In genomic region chr20:45359406-45360148, GRCh38 we compare ENCODE assay signal across 1 cellular context.
TF ChIP-seq lines count a peak whose summit lies in the region.

No MANE protein-coding gene starts in this region.

TF ChIP-seq in HepG2, 621 proteins besides CTCF, POLR2A, EP300 and RAD21 (continued from another document and continues in another):
- TF ChIP-seq MAX (IDR thresholded peaks at IDR 0.05) (peak; percentile 22; the same call in 1 of the 2 replicates), AFF4 (CRISPR knock-in tag; IDR thresholded peaks at IDR 0.05) (no peak), PBX2 (CRISPR knock-in tag; IDR thresholded peaks at IDR 0.05) (no peak), ZNF281 (CRISPR knock-in tag; IDR thresholded peaks at IDR 0.05; ENCODE audit: borderline replicate concordance) (no peak), ZZZ3 (CRISPR knock-in tag; IDR thresholded peaks at IDR 0.05; ENCODE audit: borderline replicate concordance) (no peak), SYNCRIP (IDR thresholded peaks at IDR 0.05; ENCODE audit: insufficient read depth, low read depth, low read length) (no peak), ZNF263 (CRISPR knock-in tag; IDR thresholded peaks at IDR 0.05) (no peak; the same call in 1 of the 2 replicates), ZNF318 (CRISPR knock-in tag; IDR thresholded peaks at IDR 0.05) (no peak), E2F1 (CRISPR knock-in tag; IDR thresholded peaks at IDR 0.05) (0 out of 2 replicates have a peak, but pooled peaks have one; percentile 64), ZBTB39 (CRISPR knock-in tag; IDR thresholded peaks at IDR 0.05) (no peak), REXO4 (CRISPR knock-in tag; IDR thresholded peaks at IDR 0.05; ENCODE audit: borderline replicate concordance) (no peak), THAP11 (CRISPR knock-in tag; IDR thresholded peaks at IDR 0.05) (no peak), MAZ (IDR thresholded peaks at IDR 0.05; ENCODE audit: borderline replicate concordance, low read depth, low read length) (no peak; the same call in 1 of the 2 replicates), MAZ (CRISPR knock-in tag; IDR thresholded peaks at IDR 0.05; ENCODE audit: low read depth) (no peak), ZNF670 (CRISPR knock-in tag; IDR thresholded peaks at IDR 0.05; ENCODE audit: borderline replicate concordance) (peak; percentile 85; the same call in 1 of the 2 replicates), NR2F1 (CRISPR knock-in tag; IDR thresholded peaks at IDR 0.05) (no peak; a peak in 1 of 4 replicates), ONECUT2 (CRISPR knock-in tag; IDR thresholded peaks at IDR 0.05) (no peak), DR1 (CRISPR knock-in tag; IDR thresholded peaks at IDR 0.05) (no peak), PREB (CRISPR knock-in tag; IDR thresholded peaks at IDR 0.05) (no peak), ZNF446 (CRISPR knock-in tag; IDR thresholded peaks at IDR 0.05) (no peak), FOXJ3 (CRISPR knock-in tag; IDR thresholded peaks at IDR 0.05; ENCODE audit: borderline replicate concordance) (0 out of 2 replicates have a peak, but pooled peaks have one; percentile 73), FUBP1 (CRISPR knock-in tag; IDR thresholded peaks at IDR 0.05; ENCODE audit: borderline replicate concordance) (no peak), FOXM1 (CRISPR knock-in tag; IDR thresholded peaks at IDR 0.05) (peak; percentile 41; the same call in 1 of the 2 replicates)
